ENCODE assay signal across 8 cellular contexts in the genomic region with DNA sequence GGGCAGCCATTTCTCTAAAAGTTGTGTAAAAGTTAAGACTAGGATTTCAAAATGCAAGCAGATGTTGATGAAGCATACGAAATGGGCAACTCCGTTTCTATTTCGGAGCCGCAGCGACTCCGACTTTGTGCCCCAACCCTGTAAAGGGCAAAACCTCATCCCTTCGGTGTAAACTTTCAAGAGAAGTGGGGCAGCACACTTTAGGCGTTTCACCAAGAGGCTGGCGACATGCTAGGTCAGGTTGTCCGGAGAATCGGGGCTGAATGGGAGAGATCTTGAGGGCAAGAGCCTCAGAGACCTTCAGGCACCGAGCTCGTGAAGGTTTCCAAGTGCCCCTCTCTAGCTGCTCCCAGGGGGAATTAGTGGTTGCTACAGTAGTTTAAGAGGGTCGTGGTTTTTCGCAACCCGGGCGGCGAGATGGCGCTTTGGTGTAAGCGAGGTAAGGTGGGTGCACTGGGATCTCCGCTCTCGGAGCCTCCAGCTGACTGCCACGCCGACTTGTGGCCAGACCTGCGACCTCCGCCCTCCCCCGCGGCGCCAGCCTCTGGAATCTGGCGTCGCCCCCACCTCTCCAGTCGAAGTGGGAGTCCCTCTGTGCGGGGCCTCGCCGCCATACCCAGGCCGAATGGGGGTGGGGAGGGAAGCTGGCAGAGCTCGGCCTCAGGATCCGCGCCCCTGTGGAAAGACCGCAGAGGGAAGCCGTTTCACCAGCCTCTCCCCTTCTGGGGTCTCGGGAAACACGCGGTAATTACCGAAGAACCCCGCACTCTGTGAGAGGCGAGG. TPM values are rescaled to one million over a fixed set of nuclear protein-coding genes. Genes with fewer than 3 reads are reported as not detected.
A peak's percentile ranks its signal among the peaks of the same experiment; 100 is the strongest.
DNase-seq lines count a peak whose midpoint lies in the region; ATAC-seq and TF ChIP-seq lines count a peak whose summit lies in the region.

No MANE protein-coding gene starts in this region.

- peak overlapping the region; percentile 93 for H3K4me3 Mint-ChIP-seq in CD4-positive, alpha-beta T cell

- no peaks in the 10 kb centered on the region for H4K20me1 ChIP-seq in SK-N-SH (ENCODE audit: insufficient read depth)
- no peaks in the 10 kb centered on the region for H4K20me1 ChIP-seq in hepatocyte (ENCODE audit: insufficient read depth, poor library complexity, severe bottlenecking)

- ATAC-seq in CD4-positive, alpha-beta T cell (ENCODE audit: poor library complexity) = peak; percentile 21
- ATAC-seq in sciatic nerve = peak; percentile 71

- H3K4me3 ChIP-seq in SK-N-SH (ENCODE audit: low read depth in 2 of 2, low read length in 1 of 2) = peak overlapping the region; percentile 74 to 91
- H3K4me3 ChIP-seq in hepatocyte = peak overlapping the region; percentile 64

- TF ChIP-seq RAD21 in SK-N-SH (IDR thresholded peaks at IDR 0.05; ENCODE audit: low read length) = no peak

- no peak for TF ChIP-seq CTCF in CD4-positive, alpha-beta T cell (IDR thresholded peaks at IDR 0.05)
- TF ChIP-seq CTCF in GM20000 (IDR thresholded peaks at IDR 0.05; ENCODE audit: extremely low read depth, missing control alignments) = peak; percentile 4
- peak; percentile 34 for TF ChIP-seq CTCF in SK-N-SH (IDR thresholded peaks at IDR 0.05)
- TF ChIP-seq CTCF in hepatocyte (IDR thresholded peaks at IDR 0.05; ENCODE audit: poor library complexity) = peak; percentile 32

- peaks cover 40% of the 10 kb centered on the region for H3K4me1 Mint-ChIP-seq in CD4-positive, alpha-beta T cell (ENCODE audit: low read depth)

- H3K9me3 ChIP-seq in CD4-positive, alpha-beta T cell (ENCODE audit: control insufficient read depth, low read length) = no peaks in the 10 kb centered on the region
- H3K9me3 ChIP-seq in SK-N-SH = no peaks in the 10 kb centered on the region
- H3K9me3 ChIP-seq in hepatocyte (ENCODE audit: low read depth) = no peaks in the 10 kb centered on the region

- DNase-seq in CD4-positive, alpha-beta T cell = peak; percentile 39 to 67 (median 53)
- no peak for DNase-seq in GM20000 (ENCODE audit: low spot score)
- peak in 51 of 76 experiments; percentile 10 to 97 (median 46) for DNase-seq in HUDEP-2 (lab: John Stamatoyannopoulos, UW; ENCODE audit: unreplicated experiment in 76 of 76)
- DNase-seq in SK-N-SH = peak; percentile 81
- DNase-seq in amygdala (lab: John Stamatoyannopoulos, UW) = peak in 40 of 56 donors; percentile 41 to 86 (median 64)
- DNase-seq in hepatocyte (ENCODE audit: low spot score) = peak; percentile 91
- peak; percentile 82 for DNase-seq in sciatic nerve (ENCODE audit: low spot score)
- DNase-seq in cerebellar nuclear complex (lab: John Stamatoyannopoulos, UW) = no peak

- H3K9me2 ChIP-seq in SK-N-SH = no peaks in the 10 kb centered on the region
- H3K9me2 ChIP-seq in hepatocyte (replicated peaks; ENCODE audit: insufficient read depth) = no peaks in the 10 kb centered on the region

- H3K27me3 Mint-ChIP-seq in CD4-positive, alpha-beta T cell = no peaks in the 10 kb centered on the region

- H3K36me3 ChIP-seq in SK-N-SH (replicated peaks in 1 of 2; ENCODE audit: control insufficient read depth in 1 of 2, insufficient read depth in 2 of 2, low read length in 1 of 2) (peaks cover 0 to 9% of the 10 kb centered on the region in 2 experiments), hepatocyte (replicated peaks; ENCODE audit: insufficient read depth, low read depth) (no peaks in the 10 kb centered on the region)

- WGBS in SK-N-SH (ENCODE audit: low lambda C conversion rate) = 2% methylated on average over 22 of the region's 47 CpGs
- under 1% methylated on average over 45 of the region's 47 CpGs for WGBS in hepatocyte (ENCODE audit: low lambda C conversion rate, missing lambda C conversion rate)

- H2AFZ ChIP-seq in SK-N-SH (ENCODE audit: low read depth) (no peak overlapping the region; the same call in 1 of the 2 replicates), hepatocyte (no peak overlapping the region)

- H3K27ac ChIP-seq in CD4-positive, alpha-beta T cell (ENCODE audit: low read depth, low read length) = peak overlapping the region; percentile 99
- H3K27ac ChIP-seq in SK-N-SH (ENCODE audit: low read depth in 2 of 2, low read length in 1 of 2) (peak overlapping the region; percentile 90 to 94), hepatocyte (peak overlapping the region; percentile 98)

- intact Hi-C loops in CD4-positive, alpha-beta T cell (cut with DNase I, micrococcal nuclease) = loop anchor here (1.0 to 5.0 kb wide), 6 partner anchors 8 to 157 kb away; a partner anchor contains a TSS
- intact Hi-C loops in sciatic nerve (cut with DNase I) = no loop called here

- CTCF ChIA-PET in CD4-positive, alpha-beta T cell (lab: Charles Lee) = interaction anchor here (1.4 to 6.8 kb wide), 5 partner anchors 10 to 58 kb away, joined by 3 to 108 read pairs (median 16); a partner anchor contains a TSS
- CTCF ChIA-PET in SK-N-SH (lab: Yijun Ruan, JAX) = interaction anchor here (0.6 to 9.7 kb wide), 12 partner anchors 10 to 67 kb away, joined by 3 to 114 read pairs (median 4); a partner anchor contains a TSS

- H3K27me3 ChIP-seq in CD4-positive, alpha-beta T cell (ENCODE audit: control insufficient read depth, insufficient read depth, low read length) = no peaks in the 10 kb centered on the region
- H3K27me3 ChIP-seq in SK-N-SH (ENCODE audit: insufficient read depth) (no peaks in the 10 kb centered on the region), hepatocyte (no peaks in the 10 kb centered on the region)

- H3K9ac ChIP-seq in SK-N-SH = peak overlapping the region; percentile 99

- H3K36me3 Mint-ChIP-seq in CD4-positive, alpha-beta T cell (ENCODE audit: low read depth) = peaks cover 27% of the 10 kb centered on the region

- peaks cover 26% of the 10 kb centered on the region for H3F3A ChIP-seq in SK-N-SH (replicated peaks; ENCODE audit: insufficient read depth)

- peak overlapping the region; percentile 94 for H3K27ac Mint-ChIP-seq in CD4-positive, alpha-beta T cell

- H3K4me2 ChIP-seq in SK-N-SH (peak overlapping the region; percentile 80), hepatocyte (peak overlapping the region; percentile 81)

- no peak for TF ChIP-seq EP300 in SK-N-SH (IDR thresholded peaks at IDR 0.05; ENCODE audit: borderline replicate concordance in 1 of 2, low read depth in 1 of 2, low read length in 1 of 2)

- no peaks in the 10 kb centered on the region for H3K9me3 Mint-ChIP-seq in CD4-positive, alpha-beta T cell

- peaks cover 62% of the 10 kb centered on the region for H3K79me2 ChIP-seq in SK-N-SH (ENCODE audit: insufficient read depth)
- peaks cover 47% of the 10 kb centered on the region for H3K79me2 ChIP-seq in hepatocyte

- H3K4me1 ChIP-seq in SK-N-SH (ENCODE audit: control insufficient read depth in 1 of 2, insufficient read depth in 2 of 2, low read depth in 1 of 2, low read length in 1 of 2) (peaks cover 6 to 18% of the 10 kb centered on the region in 2 experiments; a peak in 2 of 4 replicates), hepatocyte (ENCODE audit: insufficient read depth) (peaks cover 29% of the 10 kb centered on the region)

- POLR2A ChIA-PET in CD4-positive, alpha-beta T cell (lab: Charles Lee) = interaction anchor here (1.0 to 5.6 kb wide), 20 partner anchors 11 to 974 kb away, joined by 3 to 630 read pairs (median 11); a partner anchor contains a TSS
- POLR2A ChIA-PET in SK-N-SH (lab: Yijun Ruan, JAX) = interaction anchor here (0.6 to 4.7 kb wide), 11 partner anchors 11 to 205 kb away, joined by 3 to 210 read pairs (median 4); a partner anchor contains a TSS

TF ChIP-seq in SK-N-SH, 30 proteins besides CTCF, POLR2A, EP300 and RAD21 (continues in another document):
- TF ChIP-seq, protein P1, sequence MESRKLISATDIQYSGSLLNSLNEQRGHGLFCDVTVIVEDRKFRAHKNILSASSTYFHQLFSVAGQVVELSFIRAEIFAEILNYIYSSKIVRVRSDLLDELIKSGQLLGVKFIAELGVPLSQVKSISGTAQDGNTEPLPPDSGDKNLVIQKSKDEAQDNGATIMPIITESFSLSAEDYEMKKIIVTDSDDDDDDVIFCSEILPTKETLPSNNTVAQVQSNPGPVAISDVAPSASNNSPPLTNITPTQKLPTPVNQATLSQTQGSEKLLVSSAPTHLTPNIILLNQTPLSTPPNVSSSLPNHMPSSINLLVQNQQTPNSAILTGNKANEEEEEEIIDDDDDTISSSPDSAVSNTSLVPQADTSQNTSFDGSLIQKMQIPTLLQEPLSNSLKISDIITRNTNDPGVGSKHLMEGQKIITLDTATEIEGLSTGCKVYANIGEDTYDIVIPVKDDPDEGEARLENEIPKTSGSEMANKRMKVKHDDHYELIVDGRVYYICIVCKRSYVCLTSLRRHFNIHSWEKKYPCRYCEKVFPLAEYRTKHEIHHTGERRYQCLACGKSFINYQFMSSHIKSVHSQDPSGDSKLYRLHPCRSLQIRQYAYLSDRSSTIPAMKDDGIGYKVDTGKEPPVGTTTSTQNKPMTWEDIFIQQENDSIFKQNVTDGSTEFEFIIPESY (IDR thresholded peaks at IDR 0.05; ENCODE audit: borderline replicate concordance, low read depth) = no peak
- TF ChIP-seq POLR2AphosphoS5 (IDR thresholded peaks at IDR 0.05; ENCODE audit: low read depth, low read length) (no peak; the same call in 1 of the 2 replicates), GATA2 (CRISPR knock-in tag; IDR thresholded peaks at IDR 0.05) (no peak), TEAD4 (IDR thresholded peaks at IDR 0.05; ENCODE audit: borderline replicate concordance, insufficient read depth) (no peak), TCF12 (IDR thresholded peaks at IDR 0.05) (peak; percentile 8; the same call in 1 of the 2 replicates)

RNA-seq across cellular contexts. Expression of a gene that starts 1.0 kb away (rescaled TPM):
- 1 to 10 TPM; 1.3 to 1.5 TPM for total RNA-seq in CD4-positive, alpha-beta T cell
- 8.4 and 9.3 TPM in 2 replicates for polyA plus RNA-seq in SK-N-SH (2012; rRNA removed)
- polyA plus RNA-seq in SK-N-SH (2012; cell fraction: cytosol; rRNA removed) = 5.1 and 6.6 TPM in 2 replicates
- 8.7 and 14.7 TPM in 2 replicates for polyA plus RNA-seq in SK-N-SH (2012; cell fraction: nucleus; rRNA removed)
- 6.7 and 12.2 TPM in 2 replicates for total RNA-seq in hepatocyte
- 7.6 and 10.5 TPM in 2 replicates for polyA plus RNA-seq in hepatocyte
- 6.8 TPM for total RNA-seq in sciatic nerve

RNA-seq across cellular contexts. Expression of a gene that starts 12.4 kb away (rescaled TPM):
- 10 to 100 TPM; 50.5 to 50.9 TPM for total RNA-seq in CD4-positive, alpha-beta T cell
- polyA plus RNA-seq in SK-N-SH (2012; rRNA removed) (16.1 and 20.7 TPM in 2 replicates), hepatocyte (13.5 and 14.5 TPM in 2 replicates)
- polyA plus RNA-seq in SK-N-SH (2012; cell fraction: cytosol; rRNA removed) = 17.7 and 18.6 TPM in 2 replicates
- polyA plus RNA-seq in SK-N-SH (2012; cell fraction: nucleus; rRNA removed) = 9.6 and 10.6 TPM in 2 replicates
- total RNA-seq in hepatocyte (17.1 and 19.2 TPM in 2 replicates), sciatic nerve (39.1 TPM)

RNA-seq across cellular contexts. Expression of a gene that starts 25.2 kb away (rescaled TPM):
- total RNA-seq in CD4-positive, alpha-beta T cell = 10 to 100 TPM; 24.8 to 26.3 TPM
- polyA plus RNA-seq in SK-N-SH (2012; rRNA removed) (15.8 and 18.1 TPM in 2 replicates), hepatocyte (11.2 and 13.7 TPM in 2 replicates)
- polyA plus RNA-seq in SK-N-SH (2012; cell fraction: cytosol; rRNA removed) = 4.4 and 7.8 TPM in 2 replicates
- polyA plus RNA-seq in SK-N-SH (2012; cell fraction: nucleus; rRNA removed) = 101 and 115 TPM in 2 replicates
- total RNA-seq in hepatocyte (8.1 and 8.2 TPM in 2 replicates), sciatic nerve (26.4 TPM)

RNA-seq across cellular contexts. Expression of a gene that starts 28.4 kb away (rescaled TPM):
- 1 to 10 TPM; 1.8 to 2.4 TPM for total RNA-seq in CD4-positive, alpha-beta T cell
- polyA plus RNA-seq in SK-N-SH (2012; rRNA removed) (51.7 and 59.7 TPM in 2 replicates), hepatocyte (35.7 and 41.8 TPM in 2 replicates)
- polyA plus RNA-seq in SK-N-SH (2012; cell fraction: cytosol; rRNA removed) = 29.6 and 51.7 TPM in 2 replicates
- polyA plus RNA-seq in SK-N-SH (2012; cell fraction: nucleus; rRNA removed) = 71.1 and 76.2 TPM in 2 replicates
- total RNA-seq in hepatocyte (49.2 and 69.7 TPM in 2 replicates), sciatic nerve (79.4 TPM)

Comparison
In these comparisons a context has a peak if more than half of its experiments do, and no peak if none do; other contexts are left out.
1. DNase-seq: peak in CD4-positive, alpha-beta T cell (10 of 10), HUDEP-2 (51 of 76), SK-N-SH (single experiment), amygdala (40 of 56), hepatocyte (single experiment) and sciatic nerve (single experiment); none in GM20000 (single experiment) and cerebellar nuclear complex (0 of 2).
2. Peak in every context shown above with its lines, with median percentiles within 50 percentile points of each other: H3K27ac ChIP-seq.